In the genomic region with DNA sequence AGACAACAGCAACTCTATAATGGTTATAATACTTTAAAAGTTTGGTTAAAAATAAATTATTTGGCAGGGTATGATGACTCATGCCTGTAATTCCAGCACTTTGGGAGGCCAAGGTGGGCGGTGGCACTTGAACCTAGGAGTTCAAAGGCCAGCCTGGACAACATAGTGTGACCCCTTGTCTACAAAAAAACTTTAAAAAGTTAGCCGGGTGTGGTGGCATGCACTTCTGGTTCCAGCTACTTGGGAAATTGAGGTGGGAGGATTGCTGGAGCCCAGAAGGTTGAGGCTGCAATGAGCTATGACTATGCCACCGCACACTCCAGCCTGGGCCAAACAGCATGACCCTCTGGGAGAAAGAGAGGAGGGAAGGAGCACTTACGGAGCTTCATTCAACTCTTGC, we compare ENCODE assay signal across 3 cellular contexts.
A peak's percentile ranks its signal among the peaks of the same experiment; 100 is the strongest.
TF ChIP-seq lines count a peak whose summit lies in the region.

No MANE protein-coding gene starts in this region.

TF ChIP-seq in HepG2, 621 proteins besides CTCF, POLR2A, EP300 and RAD21:
- TF ChIP-seq, protein P1, sequence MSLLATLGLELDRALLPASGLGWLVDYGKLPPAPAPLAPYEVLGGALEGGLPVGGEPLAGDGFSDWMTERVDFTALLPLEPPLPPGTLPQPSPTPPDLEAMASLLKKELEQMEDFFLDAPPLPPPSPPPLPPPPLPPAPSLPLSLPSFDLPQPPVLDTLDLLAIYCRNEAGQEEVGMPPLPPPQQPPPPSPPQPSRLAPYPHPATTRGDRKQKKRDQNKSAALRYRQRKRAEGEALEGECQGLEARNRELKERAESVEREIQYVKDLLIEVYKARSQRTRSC (CRISPR knock-in tag; IDR thresholded peaks at IDR 0.05; ENCODE audit: low read depth), result no peak
- no peak for TF ChIP-seq MAFK (conservative IDR thresholded peaks at IDR 0.05 in 1 of 2, IDR thresholded peaks at IDR 0.05 in 1 of 2; ENCODE audit: low read length in 2 of 2)
- peak; percentile 82 for TF ChIP-seq ZNF121 (CRISPR knock-in tag; IDR thresholded peaks at IDR 0.05)

TF ChIP-seq in WTC11, 78 proteins besides CTCF, POLR2A, EP300 and RAD21:
- TF ChIP-seq, protein P2, sequence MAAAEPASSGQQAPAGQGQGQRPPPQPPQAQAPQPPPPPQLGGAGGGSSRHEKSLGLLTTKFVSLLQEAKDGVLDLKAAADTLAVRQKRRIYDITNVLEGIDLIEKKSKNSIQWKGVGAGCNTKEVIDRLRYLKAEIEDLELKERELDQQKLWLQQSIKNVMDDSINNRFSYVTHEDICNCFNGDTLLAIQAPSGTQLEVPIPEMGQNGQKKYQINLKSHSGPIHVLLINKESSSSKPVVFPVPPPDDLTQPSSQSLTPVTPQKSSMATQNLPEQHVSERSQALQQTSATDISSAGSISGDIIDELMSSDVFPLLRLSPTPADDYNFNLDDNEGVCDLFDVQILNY (CRISPR knock-in tag; IDR thresholded peaks at IDR 0.05), result no peak
- TF ChIP-seq, protein P3, sequence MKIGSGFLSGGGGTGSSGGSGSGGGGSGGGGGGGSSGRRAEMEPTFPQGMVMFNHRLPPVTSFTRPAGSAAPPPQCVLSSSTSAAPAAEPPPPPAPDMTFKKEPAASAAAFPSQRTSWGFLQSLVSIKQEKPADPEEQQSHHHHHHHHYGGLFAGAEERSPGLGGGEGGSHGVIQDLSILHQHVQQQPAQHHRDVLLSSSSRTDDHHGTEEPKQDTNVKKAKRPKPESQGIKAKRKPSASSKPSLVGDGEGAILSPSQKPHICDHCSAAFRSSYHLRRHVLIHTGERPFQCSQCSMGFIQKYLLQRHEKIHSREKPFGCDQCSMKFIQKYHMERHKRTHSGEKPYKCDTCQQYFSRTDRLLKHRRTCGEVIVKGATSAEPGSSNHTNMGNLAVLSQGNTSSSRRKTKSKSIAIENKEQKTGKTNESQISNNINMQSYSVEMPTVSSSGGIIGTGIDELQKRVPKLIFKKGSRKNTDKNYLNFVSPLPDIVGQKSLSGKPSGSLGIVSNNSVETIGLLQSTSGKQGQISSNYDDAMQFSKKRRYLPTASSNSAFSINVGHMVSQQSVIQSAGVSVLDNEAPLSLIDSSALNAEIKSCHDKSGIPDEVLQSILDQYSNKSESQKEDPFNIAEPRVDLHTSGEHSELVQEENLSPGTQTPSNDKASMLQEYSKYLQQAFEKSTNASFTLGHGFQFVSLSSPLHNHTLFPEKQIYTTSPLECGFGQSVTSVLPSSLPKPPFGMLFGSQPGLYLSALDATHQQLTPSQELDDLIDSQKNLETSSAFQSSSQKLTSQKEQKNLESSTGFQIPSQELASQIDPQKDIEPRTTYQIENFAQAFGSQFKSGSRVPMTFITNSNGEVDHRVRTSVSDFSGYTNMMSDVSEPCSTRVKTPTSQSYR (CRISPR knock-in tag; IDR thresholded peaks at IDR 0.05), result no peak
- TF ChIP-seq ZNF121 (CRISPR knock-in tag; IDR thresholded peaks at IDR 0.05) (peak; percentile 50; the same call in 1 of the 2 replicates), RELA (CRISPR knock-in tag; IDR thresholded peaks at IDR 0.05; ENCODE audit: borderline replicate concordance) (no peak)

TF ChIP-seq in K562, 482 proteins besides CTCF, POLR2A, EP300 and RAD21:
- TF ChIP-seq, protein P4, sequence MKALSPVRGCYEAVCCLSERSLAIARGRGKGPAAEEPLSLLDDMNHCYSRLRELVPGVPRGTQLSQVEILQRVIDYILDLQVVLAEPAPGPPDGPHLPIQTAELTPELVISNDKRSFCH (CRISPR knock-in tag; IDR thresholded peaks at IDR 0.05), result no peak
- TF ChIP-seq, protein P4 (tag; IDR thresholded peaks at IDR 0.05), result no peak
- TF ChIP-seq EGR1 (conservative IDR thresholded peaks at IDR 0.05) (peak; percentile 25; the same call in 1 of the 2 replicates), BCOR (IDR thresholded peaks at IDR 0.05) (no peak), ZNF445 (CRISPR knock-in tag; IDR thresholded peaks at IDR 0.05; ENCODE audit: low read depth) (no peak)
